Comparison of ENCODE assay signal across 11 cellular contexts in the genomic region with DNA sequence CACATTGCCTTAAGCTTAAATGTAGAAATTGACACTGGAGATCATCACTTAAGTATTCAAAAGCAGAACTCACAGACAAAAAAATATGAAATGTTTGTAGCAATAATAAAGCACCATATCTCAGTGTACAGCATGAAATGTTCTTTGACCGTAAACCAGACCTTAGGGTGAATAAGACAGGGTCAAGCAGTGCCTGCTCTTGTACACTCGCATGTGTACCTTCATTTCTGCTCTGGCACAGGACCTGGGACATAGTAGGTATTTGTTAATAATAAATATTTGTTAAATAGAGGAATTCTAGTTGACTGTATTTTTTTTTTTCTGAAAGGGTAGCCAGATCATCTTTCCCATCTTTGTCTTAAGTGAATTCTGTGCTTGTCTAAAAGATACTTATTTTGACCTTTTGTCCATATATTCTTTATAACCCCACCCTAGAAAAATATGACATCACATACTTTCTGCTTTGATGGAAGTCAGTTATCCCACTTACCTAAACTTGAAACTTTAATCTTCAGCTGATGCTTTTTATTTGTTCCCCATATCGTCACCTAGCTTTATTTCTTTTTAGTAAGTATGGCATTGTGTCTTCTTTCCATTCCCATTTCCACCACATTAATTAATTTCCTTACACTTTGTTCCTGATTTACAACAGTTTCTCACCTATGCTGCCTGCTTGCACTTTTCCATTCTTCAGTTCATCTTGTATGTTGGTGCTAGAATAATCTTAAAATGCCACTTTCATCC. TPM values are rescaled to one million over a fixed set of nuclear protein-coding genes. Genes with fewer than 3 reads are reported as not detected.
A peak's percentile ranks its signal among the peaks of the same experiment; 100 is the strongest.
DNase-seq lines count a peak whose midpoint lies in the region; ATAC-seq and TF ChIP-seq lines count a peak whose summit lies in the region.
"Had no signal": no experiment of that assay in that cellular context is flagged by ENCODE, and none has a peak within 500 bp of the region (broad histone marks: within the 10 kb centered on the region; RNA-seq: fewer than 3 reads in every experiment).

No MANE protein-coding gene starts in this region.

- no peaks in the 10 kb centered on the region for H3K27me3 Mint-ChIP-seq in naive thymus-derived CD8-positive, alpha-beta T cell

- peak; percentile 63 for DNase-seq in NCI-H2029 treated with DMSO at 0.1 percent for 48 hours (lab: John Stamatoyannopoulos, UW)
- no peak for DNase-seq in NCI-H2029 (lab: John Stamatoyannopoulos, UW)
- no peak for DNase-seq in HL-60 (ENCODE audit: low read depth in 1 of 2, low spot score in 1 of 2)
- no peak for DNase-seq in brain microvascular endothelial cell
- no peak for DNase-seq in naive thymus-derived CD8-positive, alpha-beta T cell
- DNase-seq in effector memory CD4-positive, alpha-beta T cell: no peak
- no peak for DNase-seq in kidney glomerular epithelial cell (lab: John Stamatoyannopoulos, UW)
- DNase-seq in heart right ventricle: no peak
- DNase-seq: stimulated activated naive CD8-positive, alpha-beta T cell treated with anti-CD3 and anti-CD28 coated beads, Interleukin-15, Interleukin-2, amounts not matched to agents 100 U/mL and 50 U/mL, for 24 hours had no signal

- in situ Hi-C loops in brain microvascular endothelial cell (cut with HindIII; ENCODE audit: low pct_ligation_motif_present, low sequenced_read_pairs): no loop called here

- 70 to 80% methylated on average over 3 of the region's 3 CpGs for WGBS in heart right ventricle, 2 donors

- peak overlapping the region; percentile 71 for H3K4me3 ChIP-seq in HL-60 (replicated peaks; ENCODE audit: insufficient read depth, low read length)
- peak overlapping the region; percentile 83 for H3K4me3 ChIP-seq in brain microvascular endothelial cell (ENCODE audit: low read depth, low read length)
- no peak overlapping the region for H3K4me3 ChIP-seq in effector memory CD4-positive, alpha-beta T cell (ENCODE audit: insufficient read depth, low read depth, low read length, poor library complexity, severe bottlenecking)
- peak overlapping the region in 4 of 10 donors; percentile 65 to 75 (median 67) for H3K4me3 ChIP-seq in heart right ventricle

- no peaks in the 10 kb centered on the region for H3K36me3 ChIP-seq in brain microvascular endothelial cell (replicated peaks)
- no peaks in the 10 kb centered on the region for H3K36me3 ChIP-seq in effector memory CD4-positive, alpha-beta T cell (ENCODE audit: control insufficient read depth, insufficient read depth, low read length)
- H3K36me3 ChIP-seq in heart right ventricle: no peaks in the 10 kb centered on the region
- H3K36me3 ChIP-seq: neutrophil had no signal

- TF ChIP-seq CTCF in HL-60 (IDR thresholded peaks at IDR 0.05; ENCODE audit: insufficient read depth, low read length): no peak
- TF ChIP-seq CTCF in brain microvascular endothelial cell (IDR thresholded peaks at IDR 0.05; ENCODE audit: low read depth, low read length, missing control alignments): no peak
- no peak for TF ChIP-seq CTCF in heart right ventricle (IDR thresholded peaks at IDR 0.05)

- H3K9me3 Mint-ChIP-seq in naive thymus-derived CD8-positive, alpha-beta T cell: no peaks in the 10 kb centered on the region

- no peaks in the 10 kb centered on the region for H3K4me1 ChIP-seq in effector memory CD4-positive, alpha-beta T cell (ENCODE audit: control insufficient read depth, insufficient read depth, low read length, poor library complexity, severe bottlenecking)
- H3K4me1 ChIP-seq in heart right ventricle: peaks cover 0 to 38% (median 15%) of the 10 kb centered on the region in 9 donors

- no peaks in the 10 kb centered on the region for H3K36me3 Mint-ChIP-seq in naive thymus-derived CD8-positive, alpha-beta T cell

- POLR2A ChIA-PET in naive thymus-derived CD8-positive, alpha-beta T cell (lab: Charles Lee): interaction anchor here (1.3 kb wide), 1 partner anchor 384 kb away, joined by 3 read pairs; a partner anchor contains a TSS

- peaks cover 2 to 22% (median 16%) of the 10 kb centered on the region in 4 donors for H3K4me1 Mint-ChIP-seq in naive thymus-derived CD8-positive, alpha-beta T cell

- no peaks in the 10 kb centered on the region for H3K27me3 ChIP-seq in HL-60 (ENCODE audit: insufficient read depth, poor library complexity, severe bottlenecking)
- no peaks in the 10 kb centered on the region for H3K27me3 ChIP-seq in brain microvascular endothelial cell (replicated peaks)
- no peaks in the 10 kb centered on the region for H3K27me3 ChIP-seq in effector memory CD4-positive, alpha-beta T cell (replicated peaks; ENCODE audit: control insufficient read depth, insufficient read depth, low read length, poor library complexity, severe bottlenecking)
- no peaks in the 10 kb centered on the region for H3K27me3 ChIP-seq in heart right ventricle
- H3K27me3 ChIP-seq: neutrophil had no signal

- no peak for ATAC-seq in naive thymus-derived CD8-positive, alpha-beta T cell
- no peak for ATAC-seq in heart right ventricle
- ATAC-seq: Right ventricle myocardium inferior had no signal

- peak overlapping the region in 8 of 10 donors; percentile 1 to 62 (median 42) for H3K4me3 Mint-ChIP-seq in naive thymus-derived CD8-positive, alpha-beta T cell

- H3K27ac ChIP-seq in HL-60 (replicated peaks): peak overlapping the region; percentile 93
- H3K27ac ChIP-seq in brain microvascular endothelial cell: no peak overlapping the region
- H3K27ac ChIP-seq in effector memory CD4-positive, alpha-beta T cell (ENCODE audit: insufficient read depth, low read length, poor library complexity, severe bottlenecking): no peak overlapping the region
- peak overlapping the region in 1 of 10 donors; percentile 92 for H3K27ac ChIP-seq in heart right ventricle

- H3K27ac Mint-ChIP-seq in naive thymus-derived CD8-positive, alpha-beta T cell: peak overlapping the region in 3 of 10 donors; percentile 2 to 34 (median 6)

- H3K9me3 ChIP-seq in effector memory CD4-positive, alpha-beta T cell (ENCODE audit: control insufficient read depth, low read length): no peaks in the 10 kb centered on the region
- H3K9me3 ChIP-seq in heart right ventricle: no peaks in the 10 kb centered on the region
- H3K9me3 ChIP-seq: neutrophil had no signal

- intact Hi-C loops in heart right ventricle (cut with DNase I): loop anchor here (5.0 to 10.0 kb wide), 7 partner anchors 58 to 792 kb away; a partner anchor contains a TSS

RNA-seq across cellular contexts. Expression of a gene that starts 1.7 kb away (rescaled TPM):
- 1 to 10 TPM; 9.1 to 9.5 TPM for total RNA-seq in naive thymus-derived CD8-positive, alpha-beta T cell
- polyA plus RNA-seq in naive thymus-derived CD8-positive, alpha-beta T cell: 1 to 10 TPM; 2.9 to 3.5 (median 3.3) TPM
- total RNA-seq in heart right ventricle: 1 to 10 TPM in 4 of 10 donors, under 1 TPM in 6; 0.26 to 4.0 (median 0.73) TPM
- 1 to 10 TPM in 1 of 2 donors, under 1 TPM in 1; 0.84 to 1.3 TPM for polyA plus RNA-seq in heart right ventricle
